In genomic region chr10:72164617-72165016, GRCh38 we compare ENCODE assay signal across 15 cellular contexts. TPM values are rescaled to one million over a fixed set of nuclear protein-coding genes. Genes with fewer than 3 reads are reported as not detected.
DNase-seq lines count a peak whose midpoint lies in the region; ATAC-seq, FAIRE-seq and TF ChIP-seq lines count a peak whose summit lies in the region.
"Had no signal": no experiment of that assay in that cellular context is flagged by ENCODE, and none has a peak within 500 bp of the region (broad histone marks: within the 10 kb centered on the region; RNA-seq: fewer than 3 reads in every experiment).

No MANE protein-coding gene starts in this region.

- H3K4me3 Mint-ChIP-seq in CD4-positive, CD25-positive, alpha-beta regulatory T cell = no peak overlapping the region

- H3K27ac ChIP-seq in CD4-positive, CD25-positive, alpha-beta regulatory T cell (ENCODE audit: insufficient read depth, low read length, poor library complexity, severe bottlenecking) = no peak overlapping the region

- no peak for ATAC-seq in CD4-positive, CD25-positive, alpha-beta regulatory T cell (ENCODE audit: low read depth in 2 of 2)
- no peak for ATAC-seq in HG03039 (IDR thresholded peaks at IDR 0.05; ENCODE audit: unreplicated experiment)
- ATAC-seq in GM19328 (IDR thresholded peaks at IDR 0.05; ENCODE audit: unreplicated experiment) = no peak

- H3K27ac Mint-ChIP-seq in CD4-positive, CD25-positive, alpha-beta regulatory T cell = no peak overlapping the region

- peak in 2 of 3 donors; percentile 34 to 35 for DNase-seq in CD4-positive, CD25-positive, alpha-beta regulatory T cell
- DNase-seq in HFF-Myc (ENCODE audit: extremely low read depth, low read depth) (peak; percentile 5), SKM-1 treated with dmso at 0.1 percent for 144 hours (lab: John Stamatoyannopoulos, UW; ENCODE audit: unreplicated experiment) (peak; percentile 60), iris pigment epithelial cell (ENCODE audit: low read depth) (peak; percentile 45), SW480 (ENCODE audit: low spot score) (no peak), HTR-8/SVneo (ENCODE audit: insufficient read length, low spot score) (no peak)
- DNase-seq: activated CD4-positive, alpha-beta T cell treated with anti-CD3 and anti-CD28 coated beads, Interleukin-2, amount 50 U/mL, for 1 hour; Calu3; effector CD8-positive, alpha-beta T cell; hippocampal formation; Right ventricle myocardium superior had no signal

- no peak overlapping the region for H3K4me3 ChIP-seq in CD4-positive, CD25-positive, alpha-beta regulatory T cell (ENCODE audit: low read depth, low read length)
- no peak overlapping the region for H3K4me3 ChIP-seq in HFF-Myc (replicated peaks; ENCODE audit: low read depth, low read length)
- H3K4me3 ChIP-seq: right atrium auricular region had no signal

- peaks cover 10% of the 10 kb centered on the region for H3K36me3 ChIP-seq in CD4-positive, CD25-positive, alpha-beta regulatory T cell (ENCODE audit: control insufficient read depth, insufficient read depth, low read length)

- H3K36me3 Mint-ChIP-seq in CD4-positive, CD25-positive, alpha-beta regulatory T cell = peaks cover 13% of the 10 kb centered on the region

- no peaks in the 10 kb centered on the region for H3K27me3 Mint-ChIP-seq in CD4-positive, CD25-positive, alpha-beta regulatory T cell

- no peaks in the 10 kb centered on the region for H3K27me3 ChIP-seq in CD4-positive, CD25-positive, alpha-beta regulatory T cell (ENCODE audit: control insufficient read depth, insufficient read depth, low read length)
- H3K27me3 ChIP-seq: right atrium auricular region had no signal

- no peaks in the 10 kb centered on the region for H3K9me3 ChIP-seq in CD4-positive, CD25-positive, alpha-beta regulatory T cell (ENCODE audit: control insufficient read depth in 2 of 2, low read length in 2 of 2)
- H3K9me3 ChIP-seq: right atrium auricular region had no signal

- no peaks in the 10 kb centered on the region for H3K9me3 Mint-ChIP-seq in CD4-positive, CD25-positive, alpha-beta regulatory T cell

- peaks cover 5 to 17% (median 8%) of the 10 kb centered on the region in 4 donors for H3K4me1 Mint-ChIP-seq in CD4-positive, CD25-positive, alpha-beta regulatory T cell

- no peak for FAIRE-seq in HTR-8/SVneo (lab: Jason Lieb, UNC)
- FAIRE-seq: GM12892 had no signal

- no peak for TF ChIP-seq CTCF in HFF-Myc (IDR thresholded peaks at IDR 0.05; ENCODE audit: low read depth, low read length, missing control alignments)

- H3K4me1 ChIP-seq in CD4-positive, CD25-positive, alpha-beta regulatory T cell (ENCODE audit: control insufficient read depth, insufficient read depth, low read length, poor library complexity, severe bottlenecking) = no peaks in the 10 kb centered on the region
- H3K4me1 ChIP-seq: right atrium auricular region had no signal

RNA-seq across cellular contexts. Expression of gene ANAPC16, which starts 51.2 kb away (rescaled TPM):
- total RNA-seq in CD4-positive, CD25-positive, alpha-beta regulatory T cell = 86.6 TPM
- polyA plus RNA-seq in CD4-positive, CD25-positive, alpha-beta regulatory T cell = 100 to 1,000 TPM; 282 to 361 (median 288) TPM

RNA-seq across cellular contexts. Expression of gene ASCC1, which starts 51.5 kb away (rescaled TPM):
- total RNA-seq in CD4-positive, CD25-positive, alpha-beta regulatory T cell = 25.2 TPM
- polyA plus RNA-seq in CD4-positive, CD25-positive, alpha-beta regulatory T cell = 10 to 100 TPM; 20.5 to 28.8 (median 27.2) TPM

Comparison
In these comparisons a context has a peak if more than half of its experiments do, and no peak if none do; other contexts are left out.
1. DNase-seq: peak in CD4-positive, CD25-positive, alpha-beta regulatory T cell (2 of 3), HFF-Myc (single experiment), SKM-1 treated with dmso at 0.1 percent for 144 hours (single experiment) and iris pigment epithelial cell (single experiment); none in SW480 (single experiment) and HTR-8/SVneo (single experiment).